In genomic region chr10:82505009-82505408, GRCh38 we compare ENCODE assay signal across 21 cellular contexts.
"Had no signal": no experiment of that assay in that cellular context is flagged by ENCODE, and none has a peak within 500 bp of the region (broad histone marks: within the 10 kb centered on the region; RNA-seq: fewer than 3 reads in every experiment).

No MANE protein-coding gene starts in this region.

- H3K9me3 ChIP-seq: heart left ventricle, pancreas, psoas muscle, right lobe of liver, spleen, suprapubic skin, thyroid gland, vagina had no signal

- DNase-seq: cortex of kidney; dorsolateral prefrontal cortex; effector CD8-positive, alpha-beta T cell; heart left ventricle; hippocampal formation; left colon; left ventricle myocardium superior; mesenchymal stem cell; midbrain; occipital lobe; pancreas; psoas muscle; retina; right lobe of liver; spleen; stimulated activated naive CD4-positive, alpha-beta T cell; thyroid gland had no signal

- H3K4me3 ChIP-seq: dorsolateral prefrontal cortex, heart left ventricle, lung, pancreas, psoas muscle, right lobe of liver, spleen, suprapubic skin, thyroid gland, vagina had no signal

- H3K27me3 ChIP-seq: dorsolateral prefrontal cortex, heart left ventricle, pancreas, right lobe of liver, spleen, suprapubic skin, thyroid gland, vagina had no signal

- H3K27ac ChIP-seq: dorsolateral prefrontal cortex, heart left ventricle, pancreas, psoas muscle, right lobe of liver, spleen, suprapubic skin, thyroid gland, vagina had no signal

- H3K4me1 ChIP-seq: heart left ventricle, pancreas, psoas muscle, right lobe of liver, spleen, suprapubic skin, thyroid gland, vagina had no signal

- ATAC-seq: left colon; left ventricle myocardium superior; natural killer cell treated with Interleukin-12 subunit alpha and Interleukin-12 subunit beta and Interleukin-15 and Interleukin-18, amount 100 ng/mL, for 72 hours; pancreas; psoas muscle; right lobe of liver had no signal

- H3K36me3 ChIP-seq: heart left ventricle, pancreas, right lobe of liver, spleen, suprapubic skin, thyroid gland, vagina had no signal
